ENCODE assay signal across 1 cellular context in the genomic region with DNA sequence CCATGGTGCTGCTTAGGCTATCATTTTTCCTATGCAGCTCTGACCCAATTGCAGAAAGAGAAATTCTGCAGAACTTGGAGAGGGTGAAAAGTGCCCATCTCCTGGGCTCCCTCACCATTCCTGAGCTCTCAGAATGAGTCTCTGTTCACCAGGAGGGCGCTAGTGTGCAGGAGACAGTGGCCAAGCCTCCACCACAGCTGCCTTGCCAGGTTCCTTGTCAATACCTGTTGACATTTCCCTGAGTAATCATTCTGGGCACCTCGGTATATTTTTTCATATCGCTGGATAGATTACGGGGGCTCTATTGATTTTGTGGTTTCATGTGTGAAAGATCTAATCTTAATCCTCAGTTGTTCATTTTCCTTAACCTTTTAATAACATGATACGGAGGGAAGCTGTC.
TF ChIP-seq lines count a peak whose summit lies in the region.

No MANE protein-coding gene starts in this region.

TF ChIP-seq in GM23338, 12 proteins besides CTCF, POLR2A, EP300 and RAD21 (continued from another document):
- TF ChIP-seq EZH2 (IDR thresholded peaks at IDR 0.05; ENCODE audit: low read depth, unreplicated experiment) (no peak), ZNF114 (CRISPR knock-in tag; IDR thresholded peaks at IDR 0.05) (no peak), STAT1 (IDR thresholded peaks at IDR 0.05; ENCODE audit: unreplicated experiment) (no peak)
- TF ChIP-seq, protein P1, sequence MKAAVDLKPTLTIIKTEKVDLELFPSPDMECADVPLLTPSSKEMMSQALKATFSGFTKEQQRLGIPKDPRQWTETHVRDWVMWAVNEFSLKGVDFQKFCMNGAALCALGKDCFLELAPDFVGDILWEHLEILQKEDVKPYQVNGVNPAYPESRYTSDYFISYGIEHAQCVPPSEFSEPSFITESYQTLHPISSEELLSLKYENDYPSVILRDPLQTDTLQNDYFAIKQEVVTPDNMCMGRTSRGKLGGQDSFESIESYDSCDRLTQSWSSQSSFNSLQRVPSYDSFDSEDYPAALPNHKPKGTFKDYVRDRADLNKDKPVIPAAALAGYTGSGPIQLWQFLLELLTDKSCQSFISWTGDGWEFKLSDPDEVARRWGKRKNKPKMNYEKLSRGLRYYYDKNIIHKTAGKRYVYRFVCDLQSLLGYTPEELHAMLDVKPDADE (IDR thresholded peaks at IDR 0.05), result no peak
- TF ChIP-seq, protein P2, sequence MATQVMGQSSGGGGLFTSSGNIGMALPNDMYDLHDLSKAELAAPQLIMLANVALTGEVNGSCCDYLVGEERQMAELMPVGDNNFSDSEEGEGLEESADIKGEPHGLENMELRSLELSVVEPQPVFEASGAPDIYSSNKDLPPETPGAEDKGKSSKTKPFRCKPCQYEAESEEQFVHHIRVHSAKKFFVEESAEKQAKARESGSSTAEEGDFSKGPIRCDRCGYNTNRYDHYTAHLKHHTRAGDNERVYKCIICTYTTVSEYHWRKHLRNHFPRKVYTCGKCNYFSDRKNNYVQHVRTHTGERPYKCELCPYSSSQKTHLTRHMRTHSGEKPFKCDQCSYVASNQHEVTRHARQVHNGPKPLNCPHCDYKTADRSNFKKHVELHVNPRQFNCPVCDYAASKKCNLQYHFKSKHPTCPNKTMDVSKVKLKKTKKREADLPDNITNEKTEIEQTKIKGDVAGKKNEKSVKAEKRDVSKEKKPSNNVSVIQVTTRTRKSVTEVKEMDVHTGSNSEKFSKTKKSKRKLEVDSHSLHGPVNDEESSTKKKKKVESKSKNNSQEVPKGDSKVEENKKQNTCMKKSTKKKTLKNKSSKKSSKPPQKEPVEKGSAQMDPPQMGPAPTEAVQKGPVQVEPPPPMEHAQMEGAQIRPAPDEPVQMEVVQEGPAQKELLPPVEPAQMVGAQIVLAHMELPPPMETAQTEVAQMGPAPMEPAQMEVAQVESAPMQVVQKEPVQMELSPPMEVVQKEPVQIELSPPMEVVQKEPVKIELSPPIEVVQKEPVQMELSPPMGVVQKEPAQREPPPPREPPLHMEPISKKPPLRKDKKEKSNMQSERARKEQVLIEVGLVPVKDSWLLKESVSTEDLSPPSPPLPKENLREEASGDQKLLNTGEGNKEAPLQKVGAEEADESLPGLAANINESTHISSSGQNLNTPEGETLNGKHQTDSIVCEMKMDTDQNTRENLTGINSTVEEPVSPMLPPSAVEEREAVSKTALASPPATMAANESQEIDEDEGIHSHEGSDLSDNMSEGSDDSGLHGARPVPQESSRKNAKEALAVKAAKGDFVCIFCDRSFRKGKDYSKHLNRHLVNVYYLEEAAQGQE (IDR thresholded peaks at IDR 0.05; ENCODE audit: unreplicated experiment), result no peak
